ENCODE assay signal across 14 cellular contexts in the genomic region with DNA sequence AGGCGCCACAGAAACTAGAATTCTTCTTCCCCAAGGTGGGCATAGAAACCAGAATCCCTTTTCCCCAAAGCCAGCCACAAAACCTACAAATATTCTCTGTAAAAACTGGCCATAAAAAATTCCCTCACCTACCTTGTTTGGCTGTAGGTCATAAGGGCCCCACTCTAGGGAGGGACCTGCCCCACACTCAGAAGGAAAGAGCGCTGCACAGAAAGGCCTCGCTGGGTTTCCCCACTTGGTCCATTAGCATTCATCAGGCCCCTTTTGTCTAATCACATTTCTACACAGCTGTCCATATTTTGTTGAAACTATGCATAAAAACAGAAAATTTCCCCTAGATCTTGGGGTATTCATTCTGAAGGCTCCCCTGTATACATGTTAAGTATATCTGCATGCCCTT. TPM values are rescaled to one million over a fixed set of nuclear protein-coding genes. Genes with fewer than 3 reads are reported as not detected.
DNase-seq lines count a peak whose midpoint lies in the region; ATAC-seq and TF ChIP-seq lines count a peak whose summit lies in the region.
"Had no signal": no experiment of that assay in that cellular context is flagged by ENCODE, and none has a peak within 500 bp of the region (broad histone marks: within the 10 kb centered on the region; RNA-seq: fewer than 3 reads in every experiment).

No MANE protein-coding gene starts in this region.

- 90 to 97% methylated on average over 3 of the region's 3 CpGs for WGBS in sigmoid colon, 2 donors

- DNase-seq in sigmoid colon (peak; percentile 18), foreskin fibroblast (no peak)
- DNase-seq in activated naive CD4-positive, alpha-beta T cell treated with anti-CD3 and anti-CD28 coated beads, Interleukin-2, amount 10 ng/mL, durations not matched to agents 7 days and 5 days = no peak
- DNase-seq: C1 segment of cervical spinal cord; CD4-positive, alpha-beta memory T cell; COR-L47; DMS153; DND-41; GM23248; H7; HCEC 1CT had no signal

- H3K27ac ChIP-seq in sigmoid colon = no peak overlapping the region
- H3K27ac ChIP-seq: GM23248 had no signal

- no peaks in the 10 kb centered on the region for H3K4me1 Mint-ChIP-seq in activated naive CD4-positive, alpha-beta T cell treated with anti-CD3 and anti-CD28 coated beads, Interleukin-2, amount 10 ng/mL, durations not matched to agents 7 days and 5 days
- H3K4me1 Mint-ChIP-seq: CD4-positive, alpha-beta memory T cell had no signal

- CTCF ChIA-PET in activated naive CD4-positive, alpha-beta T cell treated with anti-CD3 and anti-CD28 coated beads, Interleukin-2, amount 10 ng/mL, durations not matched to agents 7 days and 5 days (lab: Charles Lee) = no interaction called here

- H3K9me3 Mint-ChIP-seq in activated naive CD4-positive, alpha-beta T cell treated with anti-CD3 and anti-CD28 coated beads, Interleukin-2, amount 10 ng/mL, durations not matched to agents 7 days and 5 days = no peaks in the 10 kb centered on the region

- H3K9me3 ChIP-seq in sigmoid colon = no peaks in the 10 kb centered on the region

- H3K27me3 ChIP-seq in sigmoid colon = no peaks in the 10 kb centered on the region

- no peak for TF ChIP-seq POLR2A in sigmoid colon (IDR thresholded peaks at IDR 0.05)

- H3K27me3 Mint-ChIP-seq in activated naive CD4-positive, alpha-beta T cell treated with anti-CD3 and anti-CD28 coated beads, Interleukin-2, amount 10 ng/mL, durations not matched to agents 7 days and 5 days = no peaks in the 10 kb centered on the region
- H3K27me3 Mint-ChIP-seq: CD4-positive, alpha-beta memory T cell had no signal

- ATAC-seq in GM19023 (IDR thresholded peaks at IDR 0.05; ENCODE audit: unreplicated experiment) = peak; percentile 65
- ATAC-seq in HG02870 (IDR thresholded peaks at IDR 0.05; ENCODE audit: unreplicated experiment) = peak; percentile 66
- ATAC-seq in GM18858 (IDR thresholded peaks at IDR 0.05; ENCODE audit: unreplicated experiment) = no peak

- peaks cover 15% of the 10 kb centered on the region for H3K36me3 Mint-ChIP-seq in activated naive CD4-positive, alpha-beta T cell treated with anti-CD3 and anti-CD28 coated beads, Interleukin-2, amount 10 ng/mL, durations not matched to agents 7 days and 5 days

- TF ChIP-seq EP300 in sigmoid colon (IDR thresholded peaks at IDR 0.05) = no peak

- no peaks in the 10 kb centered on the region for H3K4me1 ChIP-seq in sigmoid colon

- H3K4me3 ChIP-seq in sigmoid colon = no peak overlapping the region
- no peak overlapping the region for H3K4me3 ChIP-seq in foreskin fibroblast (ENCODE audit: low read depth in 1 of 2, low read length in 2 of 2)
- H3K4me3 ChIP-seq: GM23248 had no signal

- H3K27ac Mint-ChIP-seq in activated naive CD4-positive, alpha-beta T cell treated with anti-CD3 and anti-CD28 coated beads, Interleukin-2, amount 10 ng/mL, durations not matched to agents 7 days and 5 days = no peak overlapping the region
- H3K27ac Mint-ChIP-seq: CD4-positive, alpha-beta memory T cell had no signal

- TF ChIP-seq CTCF in sigmoid colon (IDR thresholded peaks at IDR 0.05) (no peak), foreskin fibroblast (IDR thresholded peaks at IDR 0.05; ENCODE audit: low read depth, low read length) (no peak)

- H3K36me3 ChIP-seq in sigmoid colon = peaks cover 0 to 14% (median 0%) of the 10 kb centered on the region in 4 donors

- intact Hi-C loops in sigmoid colon (cut with DNase I) = no loop called here

- no peak overlapping the region for H3K4me3 Mint-ChIP-seq in activated naive CD4-positive, alpha-beta T cell treated with anti-CD3 and anti-CD28 coated beads, Interleukin-2, amount 10 ng/mL, durations not matched to agents 7 days and 5 days
- H3K4me3 Mint-ChIP-seq: CD4-positive, alpha-beta memory T cell had no signal

RNA-seq across cellular contexts. Expression of a gene that starts 54.1 kb away (rescaled TPM):
- 10 to 100 TPM in 3 of 4 donors, 1 to 10 TPM in 1; 8.9 to 22.7 (median 15.2) TPM for total RNA-seq in sigmoid colon
- 10 to 100 TPM in 1 of 3 donors, 1 to 10 TPM in 2; 4.2 to 17.2 (median 7.8) TPM for polyA plus RNA-seq in sigmoid colon
